In genomic region chr15:71566226-71566625, GRCh38 we compare ENCODE assay signal across 26 cellular contexts.
"Had no signal": no experiment of that assay in that cellular context is flagged by ENCODE, and none has a peak within 500 bp of the region (broad histone marks: within the 10 kb centered on the region; RNA-seq: fewer than 3 reads in every experiment).

No MANE protein-coding gene starts in this region.

- H3K27me3 ChIP-seq: body of pancreas had no signal

- H3K27me3 Mint-ChIP-seq: activated CD4-positive, alpha-beta T cell treated with anti-CD3 and anti-CD28 coated beads, Interleukin-2, amount 10 ng/mL, durations not matched to agents 7 days and 5 days had no signal

- H3K27ac Mint-ChIP-seq: activated CD4-positive, alpha-beta memory T cell treated with anti-CD3 and anti-CD28 coated beads, Interleukin-2, amount 10 ng/mL, durations not matched to agents 7 days and 5 days; activated CD4-positive, alpha-beta T cell treated with anti-CD3 and anti-CD28 coated beads, Interleukin-2, amount 10 ng/mL, durations not matched to agents 7 days and 5 days; activated naive CD8-positive, alpha-beta T cell; activated T-helper 17 cell treated with anti-CD3 and anti-CD28 coated beads, Interleukin-2, amount 50 U/mL, for 72 hours; effector memory CD8-positive, alpha-beta T cell; WTC11 had no signal

- H3K4me1 ChIP-seq: body of pancreas had no signal

- H3K9me3 Mint-ChIP-seq: activated CD4-positive, alpha-beta memory T cell treated with anti-CD3 and anti-CD28 coated beads, Interleukin-2, amount 10 ng/mL, durations not matched to agents 7 days and 5 days; activated CD4-positive, alpha-beta T cell treated with anti-CD3 and anti-CD28 coated beads, Interleukin-2, amount 10 ng/mL, durations not matched to agents 7 days and 5 days; activated T-cell treated with anti-CD3 and anti-CD28 coated beads, Interleukin-2, amount 50 U/mL, for 4 hours; activated T-helper 17 cell treated with anti-CD3 and anti-CD28 coated beads, Interleukin-2, amount 50 U/mL, for 72 hours; effector memory CD8-positive, alpha-beta T cell; WTC11 had no signal

- H3K9me3 ChIP-seq: body of pancreas had no signal

- H3K36me3 Mint-ChIP-seq: activated naive CD8-positive, alpha-beta T cell; WTC11 had no signal

- H3K4me3 ChIP-seq: body of pancreas had no signal

- H3K4me1 Mint-ChIP-seq: activated CD4-positive, alpha-beta memory T cell treated with anti-CD3 and anti-CD28 coated beads, Interleukin-2, amount 10 ng/mL, durations not matched to agents 7 days and 5 days; activated CD4-positive, alpha-beta T cell treated with anti-CD3 and anti-CD28 coated beads, Interleukin-2, amount 10 ng/mL, durations not matched to agents 7 days and 5 days; activated T-helper 17 cell treated with anti-CD3 and anti-CD28 coated beads, Interleukin-2, amount 50 U/mL, for 72 hours had no signal

- H3K27ac ChIP-seq: body of pancreas, VCaP had no signal

- ATAC-seq: activated T-cell treated with anti-CD3 and anti-CD28 coated beads, Interleukin-2, amount 50 U/mL, for 4 hours; activated T-helper 17 cell treated with anti-CD3 and anti-CD28 coated beads, Interleukin-2, amount 50 U/mL, for 72 hours; body of pancreas; effector memory CD8-positive, alpha-beta T cell; WTC11 had no signal

- H3K4me3 Mint-ChIP-seq: activated CD4-positive, alpha-beta memory T cell treated with anti-CD3 and anti-CD28 coated beads, Interleukin-2, amount 10 ng/mL, durations not matched to agents 7 days and 5 days; activated CD4-positive, alpha-beta T cell treated with anti-CD3 and anti-CD28 coated beads, Interleukin-2, amount 10 ng/mL, durations not matched to agents 7 days and 5 days; activated naive CD8-positive, alpha-beta T cell; activated T-cell treated with anti-CD3 and anti-CD28 coated beads, Interleukin-2, amount 50 U/mL, for 4 hours; activated T-helper 17 cell treated with anti-CD3 and anti-CD28 coated beads, Interleukin-2, amount 50 U/mL, for 72 hours; effector memory CD8-positive, alpha-beta T cell; WTC11 had no signal

- DNase-seq: activated CD4-positive, alpha-beta memory T cell treated with anti-CD3 and anti-CD28 coated beads, Interleukin-2, amount 10 ng/mL, durations not matched to agents 7 days and 5 days; activated CD4-positive, alpha-beta T cell treated with anti-CD3 and anti-CD28 coated beads for 1 hour; activated CD4-positive, alpha-beta T cell treated with anti-CD3 and anti-CD28 coated beads for 4 hours; activated CD4-positive, alpha-beta T cell treated with anti-CD3 and anti-CD28 coated beads, Interleukin-2, amount 10 ng/mL, durations not matched to agents 7 days and 5 days; activated CD4-positive, alpha-beta T cell treated with anti-CD3 and anti-CD28 coated beads, Interleukin-2, amount 50 U/mL, for 4 hours; activated effector memory CD4-positive, alpha-beta T cell treated with Interleukin-2 at 50 U/mL for 16 hours; activated gamma-delta T cell treated with Interleukin-2 at 50 U/mL for 16 hours; activated naive CD4-positive, alpha-beta T cell treated with anti-CD3 and anti-CD28 coated beads, Interleukin-2, amount 50 U/mL, for 16 hours; activated naive CD4-positive, alpha-beta T cell treated with Interleukin-2 at 50 U/mL for 16 hours; activated T-cell treated with anti-CD3 and anti-CD28 coated beads, Interleukin-2, amount 50 U/mL, for 4 hours; amygdala; aorta; body of pancreas; caudate nucleus; cortex of kidney; dermis blood vessel endothelial cell; effector CD4-positive, alpha-beta T cell; effector memory CD8-positive, alpha-beta T cell; erythroblast; foreskin fibroblast; head of caudate nucleus; T-helper 2 cell had no signal
